ENCODE assay signal across 8 cellular contexts in the genomic region with DNA sequence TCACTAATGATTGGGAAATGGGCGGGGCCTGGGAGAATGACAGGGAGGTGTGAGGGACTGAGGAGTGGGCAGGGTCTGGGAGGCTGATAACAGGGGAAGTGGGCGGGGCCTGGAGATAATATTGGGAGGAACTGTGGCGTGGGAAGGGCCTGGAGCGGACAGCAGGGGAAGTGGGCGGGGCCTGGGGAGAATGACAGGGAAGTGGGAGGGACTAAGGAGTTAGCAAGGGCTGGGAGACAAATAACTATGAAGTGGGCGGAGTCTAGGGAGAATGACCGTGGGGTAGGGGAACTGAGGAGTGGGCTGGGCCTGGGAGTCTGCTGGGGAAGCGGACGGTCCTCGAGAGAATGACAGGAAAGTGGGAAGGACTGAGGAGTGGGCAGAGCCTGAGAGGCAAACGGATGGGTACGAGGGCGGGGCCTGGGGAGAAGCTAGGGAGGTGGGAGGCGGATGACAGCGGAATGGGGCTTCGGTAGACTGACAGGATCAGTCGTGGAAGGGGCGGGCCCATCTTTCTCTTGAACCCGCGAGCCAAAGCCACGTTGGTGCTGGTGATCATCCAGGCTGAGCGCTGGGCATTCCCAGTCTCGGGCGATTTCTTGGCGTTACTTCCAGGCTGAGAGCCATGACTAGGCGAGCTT. TPM values are rescaled to one million over a fixed set of nuclear protein-coding genes. Genes with fewer than 3 reads are reported as not detected.
A peak's percentile ranks its signal among the peaks of the same experiment; 100 is the strongest.
DNase-seq lines count a peak whose midpoint lies in the region; ATAC-seq and TF ChIP-seq lines count a peak whose summit lies in the region.

No MANE protein-coding gene starts in this region.

- no peaks in the 10 kb centered on the region for H3K27me3 Mint-ChIP-seq in activated CD4-positive, alpha-beta memory T cell treated with anti-CD3 and anti-CD28 coated beads, Interleukin-2, amount 10 ng/mL, durations not matched to agents 7 days and 5 days
- no peaks in the 10 kb centered on the region for H3K27me3 Mint-ChIP-seq in effector memory CD8-positive, alpha-beta T cell

- DNase-seq in GM10248 (ENCODE audit: extremely low spot score) (peak; percentile 94), NCI-H748 treated with DMSO at 0.1 percent for 48 hours (lab: John Stamatoyannopoulos, UW) (peak; percentile 67), lung microvascular endothelial cell (ENCODE audit: low read depth in 2 of 2) (peak; percentile 95 to 96)
- peak; percentile 85 for DNase-seq in activated CD4-positive, alpha-beta memory T cell treated with anti-CD3 and anti-CD28 coated beads, Interleukin-2, amount 10 ng/mL, durations not matched to agents 7 days and 5 days
- DNase-seq in effector memory CD8-positive, alpha-beta T cell = peak in 2 of 3 experiments; percentile 25 to 54
- peak; percentile 35 to 49 (median 38) for DNase-seq in stimulated activated CD4-positive, alpha-beta T cell treated with anti-CD3 and anti-CD28 coated beads, TNF-alpha, amount 100 ng/mL, for 4 hours (ENCODE audit: low read depth in 3 of 3)

- peak overlapping the region; percentile 98 for H3K4me3 Mint-ChIP-seq in activated CD4-positive, alpha-beta memory T cell treated with anti-CD3 and anti-CD28 coated beads, Interleukin-2, amount 10 ng/mL, durations not matched to agents 7 days and 5 days
- H3K4me3 Mint-ChIP-seq in effector memory CD8-positive, alpha-beta T cell = peak overlapping the region; percentile 81 to 92

- TF ChIP-seq CTCF in GM10248 (IDR thresholded peaks at IDR 0.05; ENCODE audit: control extremely low read depth, extremely low read depth, low read depth, missing control alignments) = no peak

- H3K27ac Mint-ChIP-seq in activated CD4-positive, alpha-beta memory T cell treated with anti-CD3 and anti-CD28 coated beads, Interleukin-2, amount 10 ng/mL, durations not matched to agents 7 days and 5 days = peak overlapping the region; percentile 88
- H3K27ac Mint-ChIP-seq in effector memory CD8-positive, alpha-beta T cell = peak overlapping the region; percentile 53 to 88

- ATAC-seq in HG02798 (IDR thresholded peaks at IDR 0.05; ENCODE audit: poor library complexity, unreplicated experiment) = peak; percentile 57
- ATAC-seq in effector memory CD8-positive, alpha-beta T cell (replicated peaks) = peak; percentile 55
- ATAC-seq in GM21619 (IDR thresholded peaks at IDR 0.05; ENCODE audit: unreplicated experiment) = no peak

- POLR2A ChIA-PET in GM10248 (lab: Yijun Ruan, JAX) = interaction anchor here (0.6 to 2.3 kb wide), 6 partner anchors 12 to 528 kb away, joined by 3 to 31 read pairs (median 9); a partner anchor contains a TSS
- POLR2A ChIA-PET in activated CD4-positive, alpha-beta memory T cell treated with anti-CD3 and anti-CD28 coated beads, Interleukin-2, amount 10 ng/mL, durations not matched to agents 7 days and 5 days (lab: Charles Lee) = interaction anchor here (0.7 to 2.5 kb wide), 12 partner anchors 13 to 347 kb away, joined by 3 to 14 read pairs (median 4); a partner anchor contains a TSS

- H3K9me3 Mint-ChIP-seq in activated CD4-positive, alpha-beta memory T cell treated with anti-CD3 and anti-CD28 coated beads, Interleukin-2, amount 10 ng/mL, durations not matched to agents 7 days and 5 days = no peaks in the 10 kb centered on the region
- no peaks in the 10 kb centered on the region for H3K9me3 Mint-ChIP-seq in effector memory CD8-positive, alpha-beta T cell

- H3K4me1 Mint-ChIP-seq in activated CD4-positive, alpha-beta memory T cell treated with anti-CD3 and anti-CD28 coated beads, Interleukin-2, amount 10 ng/mL, durations not matched to agents 7 days and 5 days = peaks cover 43% of the 10 kb centered on the region
- peaks cover 32 to 35% of the 10 kb centered on the region in 2 donors for H3K4me1 Mint-ChIP-seq in effector memory CD8-positive, alpha-beta T cell (ENCODE audit: low read depth in 2 of 2)

- no peaks in the 10 kb centered on the region for H3K36me3 Mint-ChIP-seq in activated CD4-positive, alpha-beta memory T cell treated with anti-CD3 and anti-CD28 coated beads, Interleukin-2, amount 10 ng/mL, durations not matched to agents 7 days and 5 days (ENCODE audit: low read depth)
- peaks cover 5% of the 10 kb centered on the region for H3K36me3 Mint-ChIP-seq in effector memory CD8-positive, alpha-beta T cell (ENCODE audit: insufficient read depth)

- CTCF ChIA-PET in GM10248 (lab: Yijun Ruan, JAX) = interaction anchor here (0.6 to 4.3 kb wide), 36 partner anchors 10 to 352 kb away, joined by 3 to 40 read pairs (median 4); a partner anchor contains a TSS
- CTCF ChIA-PET in activated CD4-positive, alpha-beta memory T cell treated with anti-CD3 and anti-CD28 coated beads, Interleukin-2, amount 10 ng/mL, durations not matched to agents 7 days and 5 days (lab: Charles Lee) = interaction anchor here (0.6 to 3.9 kb wide), 24 partner anchors 9 to 626 kb away, joined by 3 to 44 read pairs (median 5); a partner anchor contains a TSS

RNA-seq across cellular contexts. Expression of a gene that starts 14.0 kb away (rescaled TPM):
- 1 to 10 TPM; 2.5 to 3.0 TPM for total RNA-seq in activated CD4-positive, alpha-beta memory T cell treated with anti-CD3 and anti-CD28 coated beads, Interleukin-2, amount 10 ng/mL, durations not matched to agents 7 days and 5 days
- total RNA-seq in lung microvascular endothelial cell = not detected in 2 replicates

RNA-seq across cellular contexts. Expression of a gene that starts 14.7 kb away (rescaled TPM):
- total RNA-seq in activated CD4-positive, alpha-beta memory T cell treated with anti-CD3 and anti-CD28 coated beads, Interleukin-2, amount 10 ng/mL, durations not matched to agents 7 days and 5 days = 1 to 10 TPM; 5.7 to 5.8 TPM
- total RNA-seq in lung microvascular endothelial cell = 0.40 and 0.65 TPM in 2 replicates

RNA-seq across cellular contexts. Expression of a gene that starts 34.6 kb away (rescaled TPM):
- 100 to 1,000 TPM in 1 of 2 experiments, 10 to 100 TPM in 1; 97.2 to 101 TPM for total RNA-seq in activated CD4-positive, alpha-beta memory T cell treated with anti-CD3 and anti-CD28 coated beads, Interleukin-2, amount 10 ng/mL, durations not matched to agents 7 days and 5 days
- total RNA-seq in lung microvascular endothelial cell = not detected in 2 replicates

RNA-seq across cellular contexts. Expression of a gene that starts 52.1 kb away (rescaled TPM):
- under 1 TPM; 0.63 to 0.93 TPM for total RNA-seq in activated CD4-positive, alpha-beta memory T cell treated with anti-CD3 and anti-CD28 coated beads, Interleukin-2, amount 10 ng/mL, durations not matched to agents 7 days and 5 days
- total RNA-seq in lung microvascular endothelial cell = not detected in 2 replicates

RNA-seq across cellular contexts. Expression of a gene that starts 56.5 kb away (rescaled TPM):
- 10 to 100 TPM; 30.0 to 35.7 TPM for total RNA-seq in activated CD4-positive, alpha-beta memory T cell treated with anti-CD3 and anti-CD28 coated beads, Interleukin-2, amount 10 ng/mL, durations not matched to agents 7 days and 5 days
- total RNA-seq in lung microvascular endothelial cell = 13.1 and 15.7 TPM in 2 replicates

Comparison
In these comparisons a context has a peak if more than half of its experiments do, and no peak if none do; other contexts are left out.
1. DNase-seq: peak in every context shown above with its lines; median percentile 96 in lung microvascular endothelial cell; 94 in GM10248; 85 in activated CD4-positive, alpha-beta memory T cell treated with anti-CD3 and anti-CD28 coated beads, Interleukin-2, amount 10 ng/mL, durations not matched to agents 7 days and 5 days; 67 in NCI-H748 treated with DMSO at 0.1 percent for 48 hours; 40 in effector memory CD8-positive, alpha-beta T cell; 38 in stimulated activated CD4-positive, alpha-beta T cell treated with anti-CD3 and anti-CD28 coated beads, TNF-alpha, amount 100 ng/mL, for 4 hours.
2. RNA of a gene that starts 34.6 kb away (total RNA-seq): 97.2 to 101 TPM in activated CD4-positive, alpha-beta memory T cell treated with anti-CD3 and anti-CD28 coated beads, Interleukin-2, amount 10 ng/mL, durations not matched to agents 7 days and 5 days; not detected in lung microvascular endothelial cell; every median in the first group is over 10 times any median in the second.